8 cellular contexts compared by ENCODE assay signal in genomic region chr6:79946242-79946641, GRCh38.
DNase-seq lines count a peak whose midpoint lies in the region; ATAC-seq and TF ChIP-seq lines count a peak whose summit lies in the region.

No MANE protein-coding gene starts in this region.

- peaks cover 11% of the 10 kb centered on the region for H3K27me3 ChIP-seq in effector memory CD4-positive, alpha-beta T cell (replicated peaks; ENCODE audit: control insufficient read depth, insufficient read depth, low read length, poor library complexity, severe bottlenecking)

- CTCF ChIA-PET in RWPE1 (lab: Yijun Ruan, JAX): interaction anchor here (0.6 to 1.5 kb wide), 6 partner anchors 9 to 368 kb away, joined by 3 to 5 read pairs (median 4); partner anchors contain the start of gene BCKDHB

- peaks cover 18% of the 10 kb centered on the region for H3K27me3 Mint-ChIP-seq in nephron (ENCODE audit: low read depth)

- peak; percentile 58 for TF ChIP-seq CTCF in RWPE1 (conservative IDR thresholded peaks at IDR 0.05; ENCODE audit: low read depth)
- TF ChIP-seq CTCF in nephron (IDR thresholded peaks at IDR 0.05; ENCODE audit: unreplicated experiment in 3 of 3): peak; percentile 40 to 55 (median 47)

- peaks cover 14% of the 10 kb centered on the region for H3K4me1 Mint-ChIP-seq in nephron

- POLR2A ChIA-PET in RWPE1 (lab: Yijun Ruan, JAX; ENCODE audit: low non-redundant PET): no interaction called here

- no peaks in the 10 kb centered on the region for H3K9me3 ChIP-seq in effector memory CD4-positive, alpha-beta T cell (ENCODE audit: control insufficient read depth, low read length)

- DNase-seq in NCI-H510A treated with DMSO at 0.1 percent for 48 hours (lab: John Stamatoyannopoulos, UW) (peak; percentile 5), NCI-H510A (lab: John Stamatoyannopoulos, UW) (no peak), RWPE1 (ENCODE audit: low spot score) (peak; percentile 17)
- DNase-seq in effector memory CD4-positive, alpha-beta T cell: no peak
- no peak for DNase-seq in activated effector memory CD4-positive, alpha-beta T cell treated with anti-CD3 and anti-CD28 coated beads, Interleukin-2, amount 50 U/mL, for 16 hours

- peak overlapping the region; percentile 81 for H3K4me3 ChIP-seq in effector memory CD4-positive, alpha-beta T cell (ENCODE audit: insufficient read depth, low read depth, low read length, poor library complexity, severe bottlenecking)

- ATAC-seq in HG02970 (IDR thresholded peaks at IDR 0.05; ENCODE audit: low FRiP score, unreplicated experiment) (peak; percentile 26), GM18867 (IDR thresholded peaks at IDR 0.05; ENCODE audit: unreplicated experiment) (no peak)

- peak overlapping the region; percentile 89 to 96 (median 95) for H3K4me3 Mint-ChIP-seq in nephron

- no peaks in the 10 kb centered on the region for H3K36me3 Mint-ChIP-seq in nephron (ENCODE audit: low read depth)

- peaks cover 14% of the 10 kb centered on the region for H3K4me1 ChIP-seq in effector memory CD4-positive, alpha-beta T cell (ENCODE audit: control insufficient read depth, insufficient read depth, low read length, poor library complexity, severe bottlenecking)

- no peak overlapping the region for H3K27ac ChIP-seq in RWPE1
- H3K27ac ChIP-seq in effector memory CD4-positive, alpha-beta T cell (ENCODE audit: insufficient read depth, low read length, poor library complexity, severe bottlenecking): no peak overlapping the region

- H3K27ac Mint-ChIP-seq in nephron: peak overlapping the region in 2 of 3 experiments; percentile 8 to 45

- H3K36me3 ChIP-seq in effector memory CD4-positive, alpha-beta T cell (ENCODE audit: control insufficient read depth, insufficient read depth, low read length): no peaks in the 10 kb centered on the region

- H3K9me3 Mint-ChIP-seq in nephron: no peaks in the 10 kb centered on the region

Comparison
In these comparisons a context has a peak if more than half of its experiments do, and no peak if none do; other contexts are left out.
1. DNase-seq: peak in NCI-H510A treated with DMSO at 0.1 percent for 48 hours (single experiment) and RWPE1 (single experiment); none in NCI-H510A (single experiment), effector memory CD4-positive, alpha-beta T cell (0 of 3) and activated effector memory CD4-positive, alpha-beta T cell treated with anti-CD3 and anti-CD28 coated beads, Interleukin-2, amount 50 U/mL, for 16 hours (single experiment).